In genomic region chr11:103108933-103109817, GRCh38 we compare ENCODE assay signal across 1 cellular context.
TF ChIP-seq lines count a peak whose summit lies in the region.

TSS of gene DYNC2H1 (plus strand) at chr11:103109426. CDS start at chr11:103109575, 149 bp downstream.

TF ChIP-seq in SK-N-SH, 30 proteins besides CTCF, POLR2A, EP300 and RAD21 (continued from another document):
- peak; percentile 14; the same call in 1 of the 2 replicates for TF ChIP-seq REST (IDR thresholded peaks at IDR 0.05; ENCODE audit: low read depth, low read length)
